ENCODE assay signal across 16 cellular contexts in the genomic region with DNA sequence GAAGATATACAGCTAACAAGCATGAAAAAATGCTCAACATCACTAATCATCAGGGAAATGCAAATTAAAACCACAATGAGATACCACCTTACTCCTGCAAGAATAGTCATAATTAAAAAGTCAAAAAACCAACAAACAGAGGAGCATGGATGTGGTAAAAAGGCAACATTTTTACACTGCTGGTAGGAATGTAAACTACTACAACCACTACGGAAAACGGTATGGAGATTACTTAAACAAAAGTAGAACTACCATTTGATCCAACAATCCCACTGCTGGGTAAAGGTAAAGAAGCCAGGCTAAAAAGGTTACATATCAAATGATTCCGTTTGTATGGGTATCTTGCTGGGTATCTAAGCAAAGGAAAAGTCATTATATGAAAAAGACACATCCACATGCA. TPM values are rescaled to one million over a fixed set of nuclear protein-coding genes. Genes with fewer than 3 reads are reported as not detected.
DNase-seq lines count a peak whose midpoint lies in the region; ATAC-seq and TF ChIP-seq lines count a peak whose summit lies in the region.
"Had no signal": no experiment of that assay in that cellular context is flagged by ENCODE, and none has a peak within 500 bp of the region (broad histone marks: within the 10 kb centered on the region; RNA-seq: fewer than 3 reads in every experiment).

No MANE protein-coding gene starts in this region.

- H3K36me3 Mint-ChIP-seq in activated naive CD8-positive, alpha-beta T cell treated with anti-CD3 and anti-CD28 coated beads, Interleukin-2, amount 50 U/mL, for 24 hours (ENCODE audit: low read depth) = peaks cover 67% of the 10 kb centered on the region
- H3K36me3 Mint-ChIP-seq in activated naive CD8-positive, alpha-beta T cell treated with anti-CD3 and anti-CD28 coated beads for 36 hours = peaks cover 80% of the 10 kb centered on the region
- peaks cover 35% of the 10 kb centered on the region for H3K36me3 Mint-ChIP-seq in WTC11
- peaks cover 8% of the 10 kb centered on the region for H3K36me3 Mint-ChIP-seq in endothelial cell (ENCODE audit: low read depth, unreplicated experiment)
- H3K36me3 Mint-ChIP-seq in osteocyte (ENCODE audit: unreplicated experiment) = peaks cover 3% of the 10 kb centered on the region
- H3K36me3 Mint-ChIP-seq in glutamatergic neuron (ENCODE audit: unreplicated experiment) = no peaks in the 10 kb centered on the region

- CTCF ChIA-PET in WTC11 (lab: Charles Lee) = no interaction called here

- peaks cover 50% of the 10 kb centered on the region for H3K9me3 Mint-ChIP-seq in activated naive CD8-positive, alpha-beta T cell treated with anti-CD3 and anti-CD28 coated beads, Interleukin-2, amount 50 U/mL, for 24 hours
- H3K9me3 Mint-ChIP-seq in activated naive CD8-positive, alpha-beta T cell treated with anti-CD3 and anti-CD28 coated beads for 36 hours = peaks cover 37% of the 10 kb centered on the region
- H3K9me3 Mint-ChIP-seq in WTC11 = peaks cover 32% of the 10 kb centered on the region
- H3K9me3 Mint-ChIP-seq in endothelial cell (ENCODE audit: unreplicated experiment) = no peaks in the 10 kb centered on the region
- peaks cover 3% of the 10 kb centered on the region for H3K9me3 Mint-ChIP-seq in osteocyte (ENCODE audit: unreplicated experiment)
- H3K9me3 Mint-ChIP-seq in glutamatergic neuron (ENCODE audit: unreplicated experiment) = no peaks in the 10 kb centered on the region

- no peak for ATAC-seq in activated naive CD8-positive, alpha-beta T cell treated with anti-CD3 and anti-CD28 coated beads, Interleukin-2, amount 50 U/mL, for 24 hours
- ATAC-seq in WTC11 = peak; percentile 28; the same call in 1 of the 2 replicates
- ATAC-seq in HG03439 (IDR thresholded peaks at IDR 0.05; ENCODE audit: unreplicated experiment) = no peak
- ATAC-seq: HepG2, PC-3 had no signal

- no peak overlapping the region for H3K4me3 Mint-ChIP-seq in activated naive CD8-positive, alpha-beta T cell treated with anti-CD3 and anti-CD28 coated beads, Interleukin-2, amount 50 U/mL, for 24 hours
- no peak overlapping the region for H3K4me3 Mint-ChIP-seq in activated naive CD8-positive, alpha-beta T cell treated with anti-CD3 and anti-CD28 coated beads for 36 hours
- H3K4me3 Mint-ChIP-seq in WTC11 (no peak overlapping the region), endothelial cell (ENCODE audit: unreplicated experiment) (no peak overlapping the region), osteocyte (ENCODE audit: unreplicated experiment) (no peak overlapping the region), glutamatergic neuron (ENCODE audit: unreplicated experiment) (no peak overlapping the region)

- TF ChIP-seq CTCF in WTC11 (IDR thresholded peaks at IDR 0.05) (no peak), endothelial cell (IDR thresholded peaks at IDR 0.05; ENCODE audit: unreplicated experiment) (peak; percentile 39), osteocyte (IDR thresholded peaks at IDR 0.05) (peak; percentile 10), glutamatergic neuron (IDR thresholded peaks at IDR 0.05; ENCODE audit: partially characterized antibody, unreplicated experiment) (no peak)

- no peaks in the 10 kb centered on the region for H3K27me3 Mint-ChIP-seq in activated naive CD8-positive, alpha-beta T cell treated with anti-CD3 and anti-CD28 coated beads, Interleukin-2, amount 50 U/mL, for 24 hours
- no peaks in the 10 kb centered on the region for H3K27me3 Mint-ChIP-seq in activated naive CD8-positive, alpha-beta T cell treated with anti-CD3 and anti-CD28 coated beads for 36 hours
- no peaks in the 10 kb centered on the region for H3K27me3 Mint-ChIP-seq in WTC11 (ENCODE audit: low read depth)
- H3K27me3 Mint-ChIP-seq in endothelial cell (ENCODE audit: unreplicated experiment) = no peaks in the 10 kb centered on the region
- no peaks in the 10 kb centered on the region for H3K27me3 Mint-ChIP-seq in osteocyte (ENCODE audit: unreplicated experiment)
- H3K27me3 Mint-ChIP-seq in glutamatergic neuron (ENCODE audit: unreplicated experiment) = no peaks in the 10 kb centered on the region

- POLR2A ChIA-PET in WTC11 (lab: Charles Lee) = no interaction called here

- peaks cover 42% of the 10 kb centered on the region for H3K4me1 Mint-ChIP-seq in activated naive CD8-positive, alpha-beta T cell treated with anti-CD3 and anti-CD28 coated beads, Interleukin-2, amount 50 U/mL, for 24 hours
- peaks cover 10% of the 10 kb centered on the region for H3K4me1 Mint-ChIP-seq in activated naive CD8-positive, alpha-beta T cell treated with anti-CD3 and anti-CD28 coated beads for 36 hours
- peaks cover 30% of the 10 kb centered on the region for H3K4me1 Mint-ChIP-seq in WTC11
- peaks cover 3% of the 10 kb centered on the region for H3K4me1 Mint-ChIP-seq in endothelial cell (ENCODE audit: unreplicated experiment)
- peaks cover 45% of the 10 kb centered on the region for H3K4me1 Mint-ChIP-seq in osteocyte (ENCODE audit: unreplicated experiment)
- peaks cover 9% of the 10 kb centered on the region for H3K4me1 Mint-ChIP-seq in glutamatergic neuron (ENCODE audit: low read depth, unreplicated experiment)

- DNase-seq in activated naive CD8-positive, alpha-beta T cell treated with anti-CD3 and anti-CD28 coated beads, Interleukin-2, amount 50 U/mL, for 24 hours = no peak
- DNase-seq in activated naive CD8-positive, alpha-beta T cell treated with anti-CD3 and anti-CD28 coated beads for 36 hours = no peak
- DNase-seq in WTC11 (ENCODE audit: low spot score) = no peak
- no peak for DNase-seq in endothelial cell (ENCODE audit: low spot score)
- DNase-seq in osteocyte (ENCODE audit: extremely low spot score, unreplicated experiment) = no peak
- DNase-seq in activated CD8-positive, alpha-beta memory T cell treated with anti-CD3 and anti-CD28 coated beads, Interleukin-2, amount 50 U/mL, for 48 hours = no peak
- DNase-seq in glutamatergic neuron = no peak
- DNase-seq: EL, GM23248, MG63, NCI-H1092 treated with DMSO at 0.1 percent for 48 hours, NCI-H510A treated with DMSO at 0.1 percent for 48 hours, NCI-H82, PC-3 had no signal

- H3K27ac Mint-ChIP-seq in activated naive CD8-positive, alpha-beta T cell treated with anti-CD3 and anti-CD28 coated beads, Interleukin-2, amount 50 U/mL, for 24 hours = peak overlapping the region; percentile 59
- no peak overlapping the region for H3K27ac Mint-ChIP-seq in activated naive CD8-positive, alpha-beta T cell treated with anti-CD3 and anti-CD28 coated beads for 36 hours
- H3K27ac Mint-ChIP-seq in WTC11 (peak overlapping the region; percentile 59), endothelial cell (ENCODE audit: unreplicated experiment) (no peak overlapping the region), osteocyte (ENCODE audit: unreplicated experiment) (no peak overlapping the region), glutamatergic neuron (ENCODE audit: unreplicated experiment) (no peak overlapping the region)

TF ChIP-seq in WTC11, 78 proteins besides CTCF, POLR2A, EP300 and RAD21 (continues in another document):
- TF ChIP-seq SOX15 (CRISPR knock-in tag; IDR thresholded peaks at IDR 0.05) (no peak), MXD4 (CRISPR knock-in tag; IDR thresholded peaks at IDR 0.05; ENCODE audit: borderline replicate concordance) (no peak), TP53 (CRISPR knock-in tag; IDR thresholded peaks at IDR 0.05) (no peak), JUN (CRISPR knock-in tag; IDR thresholded peaks at IDR 0.05) (no peak)
- TF ChIP-seq, protein P1, sequence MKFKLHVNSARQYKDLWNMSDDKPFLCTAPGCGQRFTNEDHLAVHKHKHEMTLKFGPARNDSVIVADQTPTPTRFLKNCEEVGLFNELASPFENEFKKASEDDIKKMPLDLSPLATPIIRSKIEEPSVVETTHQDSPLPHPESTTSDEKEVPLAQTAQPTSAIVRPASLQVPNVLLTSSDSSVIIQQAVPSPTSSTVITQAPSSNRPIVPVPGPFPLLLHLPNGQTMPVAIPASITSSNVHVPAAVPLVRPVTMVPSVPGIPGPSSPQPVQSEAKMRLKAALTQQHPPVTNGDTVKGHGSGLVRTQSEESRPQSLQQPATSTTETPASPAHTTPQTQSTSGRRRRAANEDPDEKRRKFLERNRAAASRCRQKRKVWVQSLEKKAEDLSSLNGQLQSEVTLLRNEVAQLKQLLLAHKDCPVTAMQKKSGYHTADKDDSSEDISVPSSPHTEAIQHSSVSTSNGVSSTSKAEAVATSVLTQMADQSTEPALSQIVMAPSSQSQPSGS (CRISPR knock-in tag; IDR thresholded peaks at IDR 0.05; ENCODE audit: borderline replicate concordance, low read depth) = no peak
- TF ChIP-seq, protein P2, sequence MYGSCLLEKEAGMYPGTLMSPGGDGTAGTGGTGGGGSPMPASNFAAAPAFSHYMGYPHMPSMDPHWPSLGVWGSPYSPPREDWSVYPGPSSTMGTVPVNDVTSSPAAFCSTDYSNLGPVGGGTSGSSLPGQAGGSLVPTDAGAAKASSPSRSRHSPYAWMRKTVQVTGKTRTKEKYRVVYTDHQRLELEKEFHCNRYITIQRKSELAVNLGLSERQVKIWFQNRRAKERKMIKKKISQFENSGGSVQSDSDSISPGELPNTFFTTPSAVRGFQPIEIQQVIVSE (CRISPR knock-in tag; IDR thresholded peaks at IDR 0.05; ENCODE audit: borderline replicate concordance) = no peak
- TF ChIP-seq, protein P3, sequence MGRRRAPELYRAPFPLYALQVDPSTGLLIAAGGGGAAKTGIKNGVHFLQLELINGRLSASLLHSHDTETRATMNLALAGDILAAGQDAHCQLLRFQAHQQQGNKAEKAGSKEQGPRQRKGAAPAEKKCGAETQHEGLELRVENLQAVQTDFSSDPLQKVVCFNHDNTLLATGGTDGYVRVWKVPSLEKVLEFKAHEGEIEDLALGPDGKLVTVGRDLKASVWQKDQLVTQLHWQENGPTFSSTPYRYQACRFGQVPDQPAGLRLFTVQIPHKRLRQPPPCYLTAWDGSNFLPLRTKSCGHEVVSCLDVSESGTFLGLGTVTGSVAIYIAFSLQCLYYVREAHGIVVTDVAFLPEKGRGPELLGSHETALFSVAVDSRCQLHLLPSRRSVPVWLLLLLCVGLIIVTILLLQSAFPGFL (CRISPR knock-in tag; IDR thresholded peaks at IDR 0.05; ENCODE audit: borderline replicate concordance) = no peak
- TF ChIP-seq, protein P4, sequence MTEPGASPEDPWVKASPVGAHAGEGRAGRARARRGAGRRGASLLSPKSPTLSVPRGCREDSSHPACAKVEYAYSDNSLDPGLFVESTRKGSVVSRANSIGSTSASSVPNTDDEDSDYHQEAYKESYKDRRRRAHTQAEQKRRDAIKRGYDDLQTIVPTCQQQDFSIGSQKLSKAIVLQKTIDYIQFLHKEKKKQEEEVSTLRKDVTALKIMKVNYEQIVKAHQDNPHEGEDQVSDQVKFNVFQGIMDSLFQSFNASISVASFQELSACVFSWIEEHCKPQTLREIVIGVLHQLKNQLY (CRISPR knock-in tag; IDR thresholded peaks at IDR 0.05) = no peak

RNA-seq across cellular contexts. Expression of a gene that starts 53.8 kb away (rescaled TPM):
- 10 to 100 TPM; 42.9 to 44.6 TPM for total RNA-seq in activated naive CD8-positive, alpha-beta T cell treated with anti-CD3 and anti-CD28 coated beads for 36 hours
- 14.9 to 20.7 TPM (median 17.7 TPM) in 3 replicates for total RNA-seq in WTC11 (2021)
- 30.0 TPM for total RNA-seq in endothelial cell (ENCODE audit: unreplicated experiment)
- 50.2 and 53.9 TPM in 2 replicates for total RNA-seq in osteocyte
- 22.8 TPM for total RNA-seq in glutamatergic neuron (ENCODE audit: unreplicated experiment)

Comparison
In these comparisons a context has a peak if more than half of its experiments do, and no peak if none do; other contexts are left out.
1. H3K27ac Mint-ChIP-seq: peak in activated naive CD8-positive, alpha-beta T cell treated with anti-CD3 and anti-CD28 coated beads, Interleukin-2, amount 50 U/mL, for 24 hours (single experiment) and WTC11 (single experiment); none in activated naive CD8-positive, alpha-beta T cell treated with anti-CD3 and anti-CD28 coated beads for 36 hours (single experiment), endothelial cell (single experiment), osteocyte (single experiment) and glutamatergic neuron (single experiment).
2. CTCF ChIP-seq: peak in endothelial cell (single experiment) and osteocyte (single experiment); none in WTC11 (single experiment) and glutamatergic neuron (single experiment).